In the genomic region with DNA sequence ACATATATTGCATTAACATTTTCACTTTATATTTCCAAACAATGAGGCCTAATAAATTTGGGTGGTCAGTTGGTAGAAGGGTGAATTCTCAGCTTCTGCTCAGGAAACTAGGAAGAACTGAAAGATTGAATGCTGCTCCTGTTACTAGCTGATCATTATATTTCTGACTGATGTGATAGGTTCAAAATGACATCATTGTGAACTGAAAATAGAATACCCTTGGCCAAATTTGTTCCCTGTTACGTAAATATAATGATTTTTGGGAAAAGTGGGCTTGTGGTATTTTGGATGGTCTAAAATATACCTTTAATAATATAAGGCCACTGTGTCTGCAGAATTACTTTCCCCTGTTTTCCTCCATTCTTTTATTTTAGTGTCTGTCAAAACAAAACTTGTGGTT, we compare ENCODE assay signal across 1 cellular context.
TF ChIP-seq lines count a peak whose summit lies in the region.

No MANE protein-coding gene starts in this region.

TF ChIP-seq in WTC11, 78 proteins besides CTCF, POLR2A, EP300 and RAD21 (continued from another document):
- TF ChIP-seq, protein P1, sequence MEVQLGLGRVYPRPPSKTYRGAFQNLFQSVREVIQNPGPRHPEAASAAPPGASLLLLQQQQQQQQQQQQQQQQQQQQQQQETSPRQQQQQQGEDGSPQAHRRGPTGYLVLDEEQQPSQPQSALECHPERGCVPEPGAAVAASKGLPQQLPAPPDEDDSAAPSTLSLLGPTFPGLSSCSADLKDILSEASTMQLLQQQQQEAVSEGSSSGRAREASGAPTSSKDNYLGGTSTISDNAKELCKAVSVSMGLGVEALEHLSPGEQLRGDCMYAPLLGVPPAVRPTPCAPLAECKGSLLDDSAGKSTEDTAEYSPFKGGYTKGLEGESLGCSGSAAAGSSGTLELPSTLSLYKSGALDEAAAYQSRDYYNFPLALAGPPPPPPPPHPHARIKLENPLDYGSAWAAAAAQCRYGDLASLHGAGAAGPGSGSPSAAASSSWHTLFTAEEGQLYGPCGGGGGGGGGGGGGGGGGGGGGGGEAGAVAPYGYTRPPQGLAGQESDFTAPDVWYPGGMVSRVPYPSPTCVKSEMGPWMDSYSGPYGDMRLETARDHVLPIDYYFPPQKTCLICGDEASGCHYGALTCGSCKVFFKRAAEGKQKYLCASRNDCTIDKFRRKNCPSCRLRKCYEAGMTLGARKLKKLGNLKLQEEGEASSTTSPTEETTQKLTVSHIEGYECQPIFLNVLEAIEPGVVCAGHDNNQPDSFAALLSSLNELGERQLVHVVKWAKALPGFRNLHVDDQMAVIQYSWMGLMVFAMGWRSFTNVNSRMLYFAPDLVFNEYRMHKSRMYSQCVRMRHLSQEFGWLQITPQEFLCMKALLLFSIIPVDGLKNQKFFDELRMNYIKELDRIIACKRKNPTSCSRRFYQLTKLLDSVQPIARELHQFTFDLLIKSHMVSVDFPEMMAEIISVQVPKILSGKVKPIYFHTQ (CRISPR knock-in tag; IDR thresholded peaks at IDR 0.05): no peak
- no peak for TF ChIP-seq KAT7 (CRISPR knock-in tag; IDR thresholded peaks at IDR 0.05; ENCODE audit: borderline replicate concordance)
- TF ChIP-seq, protein P2, sequence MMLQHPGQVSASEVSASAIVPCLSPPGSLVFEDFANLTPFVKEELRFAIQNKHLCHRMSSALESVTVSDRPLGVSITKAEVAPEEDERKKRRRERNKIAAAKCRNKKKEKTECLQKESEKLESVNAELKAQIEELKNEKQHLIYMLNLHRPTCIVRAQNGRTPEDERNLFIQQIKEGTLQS (CRISPR knock-in tag; conservative IDR thresholded peaks at IDR 0.05): no peak
- TF ChIP-seq SP1 (CRISPR knock-in tag; conservative IDR thresholded peaks at IDR 0.05): no peak
- TF ChIP-seq, protein P3, sequence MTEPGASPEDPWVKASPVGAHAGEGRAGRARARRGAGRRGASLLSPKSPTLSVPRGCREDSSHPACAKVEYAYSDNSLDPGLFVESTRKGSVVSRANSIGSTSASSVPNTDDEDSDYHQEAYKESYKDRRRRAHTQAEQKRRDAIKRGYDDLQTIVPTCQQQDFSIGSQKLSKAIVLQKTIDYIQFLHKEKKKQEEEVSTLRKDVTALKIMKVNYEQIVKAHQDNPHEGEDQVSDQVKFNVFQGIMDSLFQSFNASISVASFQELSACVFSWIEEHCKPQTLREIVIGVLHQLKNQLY (CRISPR knock-in tag; IDR thresholded peaks at IDR 0.05): no peak
- no peak for TF ChIP-seq GTF2I (CRISPR knock-in tag; conservative IDR thresholded peaks at IDR 0.05)
- no peak for TF ChIP-seq ZNF121 (CRISPR knock-in tag; IDR thresholded peaks at IDR 0.05)
- TF ChIP-seq ZBTB21 (CRISPR knock-in tag; IDR thresholded peaks at IDR 0.05; ENCODE audit: borderline replicate concordance): no peak
- TF ChIP-seq PRRX2 (CRISPR knock-in tag; IDR thresholded peaks at IDR 0.05): no peak
